ENCODE assay signal across 33 cellular contexts in the genomic region with DNA sequence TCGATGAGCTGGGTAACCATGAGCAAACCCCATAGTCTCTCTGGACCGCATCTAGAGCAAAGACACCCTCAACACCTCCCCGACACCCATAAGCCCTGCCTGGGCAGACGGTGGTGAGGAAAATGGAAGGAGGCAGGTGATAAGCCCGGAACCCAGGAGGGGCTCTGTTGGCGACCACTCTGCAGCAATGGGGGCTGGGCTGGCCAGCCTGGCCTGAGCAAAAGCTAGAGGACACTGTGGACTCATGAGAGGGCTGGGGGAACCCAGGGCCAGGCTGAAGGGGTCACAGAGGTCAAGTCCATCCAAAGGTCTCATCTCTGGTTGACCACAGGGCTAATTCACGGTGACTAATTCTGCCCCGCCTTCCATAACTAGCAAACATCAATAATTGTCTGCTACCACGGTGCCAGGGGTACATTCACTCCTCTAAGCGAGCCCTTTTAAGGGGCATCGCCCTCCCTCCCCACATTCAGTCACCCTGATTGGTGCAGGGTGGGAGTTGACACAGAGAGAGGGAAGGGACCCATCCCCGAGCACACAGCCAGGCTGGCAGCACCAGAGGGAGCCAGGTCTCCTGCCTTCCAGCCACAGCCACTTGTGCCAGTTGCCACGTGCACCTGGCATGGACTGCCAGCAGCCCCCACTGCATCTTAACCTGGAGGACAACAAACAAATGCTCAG. TPM values are rescaled to one million over a fixed set of nuclear protein-coding genes. Genes with fewer than 3 reads are reported as not detected.
A peak's percentile ranks its signal among the peaks of the same experiment; 100 is the strongest.
DNase-seq lines count a peak whose midpoint lies in the region; ATAC-seq, FAIRE-seq and TF ChIP-seq lines count a peak whose summit lies in the region.
"Had no signal": no experiment of that assay in that cellular context is flagged by ENCODE, and none has a peak within 500 bp of the region (broad histone marks: within the 10 kb centered on the region; RNA-seq: fewer than 3 reads in every experiment).

No MANE protein-coding gene starts in this region.

- H3K4me3 ChIP-seq in H7 (ENCODE audit: insufficient read depth, low read depth, low read length), result no peak overlapping the region
- H3K4me3 ChIP-seq in kidney (ENCODE audit: low read length in 2 of 2), result no peak overlapping the region
- no peak overlapping the region for H3K4me3 ChIP-seq in spleen
- H3K4me3 ChIP-seq: ascending aorta, Peyer's patch, SJCRH30, upper lobe of left lung had no signal

- no peak overlapping the region for H3K9ac ChIP-seq in kidney (ENCODE audit: low read length in 2 of 2)

- FAIRE-seq in kidney (lab: Jason Lieb, UNC), result no peak
- FAIRE-seq: D721Med, islet of Langerhans had no signal

- H3K4me1 ChIP-seq in kidney (ENCODE audit: control insufficient read depth in 1 of 2, insufficient read depth in 1 of 2, low read depth in 1 of 2, low read length in 2 of 2) (peaks cover 14 to 15% of the 10 kb centered on the region in 2 donors), spleen (peaks cover 10 to 48% (median 24%) of the 10 kb centered on the region in 6 donors)

- H3K27ac ChIP-seq in kidney (ENCODE audit: low read depth in 2 of 2, low read length in 2 of 2), result no peak overlapping the region
- H3K27ac ChIP-seq in spleen, result peak overlapping the region in 1 of 8 donors; percentile 24
- H3K27ac ChIP-seq: ascending aorta, Peyer's patch, SJCRH30, upper lobe of left lung had no signal

- DNase-seq in activated T-cell treated with anti-CD3 and anti-CD28 coated beads, Interleukin-2, amount 50 U/mL, for 24 hours, result no peak
- DNase-seq in activated T-cell treated with anti-CD3 and anti-CD28 coated beads, Interleukin-2, amount 50 U/mL, for 4 hours, result no peak
- DNase-seq in H7 (peak; percentile 51), kidney (peak; percentile 29), spleen (peak; percentile 71), DMS 273 (lab: John Stamatoyannopoulos, UW; ENCODE audit: unreplicated experiment) (no peak), endothelial cell (ENCODE audit: low spot score) (no peak), DMS153 treated with DMSO at 0.1 percent for 48 hours (lab: John Stamatoyannopoulos, UW; ENCODE audit: unreplicated experiment) (no peak)
- DNase-seq: 8988T; activated CD4-positive, alpha-beta T cell treated with anti-CD3 and anti-CD28 coated beads, Interleukin-2, amount 10 ng/mL, durations not matched to agents 7 days and 5 days; activated gamma-delta T cell treated with Interleukin-2 at 50 U/mL for 16 hours; cortex of kidney; effector memory CD8-positive, alpha-beta T cell; MV-4-11; naive B cell; NCI-H1436 treated with DMSO at 0.1 percent for 48 hours; NCI-H2081 treated with DMSO at 0.1 percent for 48 hours; NCI-H226; nucleus accumbens; SJCRH30; stimulated activated naive B cell treated with anti-CD40 and anti-IgM and Interleukin-4, amounts not matched to agents 10 μg/mL and 1 μg/mL and 100 μg/mL, for 72 hours; substantia nigra; T-helper 1 cell; upper lobe of left lung had no signal

- H3K9me3 Mint-ChIP-seq in activated T-cell treated with anti-CD3 and anti-CD28 coated beads, Interleukin-2, amount 50 U/mL, for 24 hours, result no peaks in the 10 kb centered on the region
- H3K9me3 Mint-ChIP-seq in activated T-cell treated with anti-CD3 and anti-CD28 coated beads, Interleukin-2, amount 50 U/mL, for 4 hours, result no peaks in the 10 kb centered on the region
- no peaks in the 10 kb centered on the region for H3K9me3 Mint-ChIP-seq in endothelial cell (ENCODE audit: unreplicated experiment)
- H3K9me3 Mint-ChIP-seq: activated CD4-positive, alpha-beta T cell treated with anti-CD3 and anti-CD28 coated beads, Interleukin-2, amount 10 ng/mL, durations not matched to agents 7 days and 5 days; activated naive CD8-positive, alpha-beta T cell treated with anti-CD3 and anti-CD28 coated beads, Interleukin-2, amount 10 ng/mL, durations not matched to agents 7 days and 5 days; CD4-positive, alpha-beta T cell; effector memory CD8-positive, alpha-beta T cell; mesothelial cell of epicardium; naive B cell; stimulated activated naive B cell treated with anti-CD40 and anti-IgM and Interleukin-4, amounts not matched to agents 10 μg/mL and 1 μg/mL and 100 μg/mL, for 72 hours; WTC11 had no signal

- H3K36me3 ChIP-seq in H7 (replicated peaks; ENCODE audit: control insufficient read depth, insufficient read depth, low read length) (no peaks in the 10 kb centered on the region), kidney (ENCODE audit: control insufficient read depth in 1 of 2, insufficient read depth in 2 of 2, low read length in 2 of 2) (no peaks in the 10 kb centered on the region), spleen (peaks cover 0 to 49% (median 0%) of the 10 kb centered on the region in 6 donors)
- H3K36me3 ChIP-seq: Peyer's patch, SJCRH30 had no signal

- H3K4me3 Mint-ChIP-seq in activated T-cell treated with anti-CD3 and anti-CD28 coated beads, Interleukin-2, amount 50 U/mL, for 24 hours, result no peak overlapping the region
- H3K4me3 Mint-ChIP-seq in activated T-cell treated with anti-CD3 and anti-CD28 coated beads, Interleukin-2, amount 50 U/mL, for 4 hours, result no peak overlapping the region
- no peak overlapping the region for H3K4me3 Mint-ChIP-seq in endothelial cell (ENCODE audit: unreplicated experiment)
- H3K4me3 Mint-ChIP-seq: activated CD4-positive, alpha-beta T cell treated with anti-CD3 and anti-CD28 coated beads, Interleukin-2, amount 10 ng/mL, durations not matched to agents 7 days and 5 days; activated naive CD8-positive, alpha-beta T cell treated with anti-CD3 and anti-CD28 coated beads, Interleukin-2, amount 10 ng/mL, durations not matched to agents 7 days and 5 days; CD4-positive, alpha-beta T cell; effector memory CD8-positive, alpha-beta T cell; mesothelial cell of epicardium; naive B cell; stimulated activated naive B cell treated with anti-CD40 and anti-IgM and Interleukin-4, amounts not matched to agents 10 μg/mL and 1 μg/mL and 100 μg/mL, for 72 hours; WTC11 had no signal

- no peaks in the 10 kb centered on the region for H3K9me3 ChIP-seq in kidney (ENCODE audit: control insufficient read depth in 1 of 2, low read length in 2 of 2)
- H3K9me3 ChIP-seq in spleen, result no peaks in the 10 kb centered on the region
- H3K9me3 ChIP-seq: ascending aorta, Peyer's patch, SJCRH30, upper lobe of left lung had no signal

- WGBS in spleen, 5 donors, result 87 to 94% (median 89%) methylated on average over 12 to 13 of the region's 13 CpGs

- TF ChIP-seq CTCF in kidney (IDR thresholded peaks at IDR 0.05; ENCODE audit: borderline replicate concordance, extremely low read depth, insufficient read depth), result no peak
- TF ChIP-seq CTCF in spleen (IDR thresholded peaks at IDR 0.05 in 8 of 11, conservative IDR thresholded peaks at IDR 0.05 in 3 of 11), result no peak
- no peak for TF ChIP-seq CTCF in endothelial cell (IDR thresholded peaks at IDR 0.05; ENCODE audit: unreplicated experiment)

- H3K36me3 Mint-ChIP-seq in activated T-cell treated with anti-CD3 and anti-CD28 coated beads, Interleukin-2, amount 50 U/mL, for 24 hours (ENCODE audit: low read depth), result peaks cover 38% of the 10 kb centered on the region
- peaks cover 15% of the 10 kb centered on the region for H3K36me3 Mint-ChIP-seq in activated T-cell treated with anti-CD3 and anti-CD28 coated beads, Interleukin-2, amount 50 U/mL, for 4 hours (ENCODE audit: insufficient read depth)
- H3K36me3 Mint-ChIP-seq in endothelial cell (ENCODE audit: low read depth, unreplicated experiment), result no peaks in the 10 kb centered on the region
- H3K36me3 Mint-ChIP-seq: mesothelial cell of epicardium, WTC11 had no signal

- no peak for TF ChIP-seq POLR2A in spleen (IDR thresholded peaks at IDR 0.05)

- ATAC-seq in activated T-cell treated with anti-CD3 and anti-CD28 coated beads, Interleukin-2, amount 50 U/mL, for 4 hours, result no peak
- ATAC-seq: effector memory CD8-positive, alpha-beta T cell; stimulated activated naive B cell treated with anti-CD40 and anti-IgM and Interleukin-4, amounts not matched to agents 10 μg/mL and 1 μg/mL and 100 μg/mL, for 72 hours; WTC11 had no signal

- no peaks in the 10 kb centered on the region for H3K27me3 ChIP-seq in H7 (ENCODE audit: control insufficient read depth, insufficient read depth, low read length)
- H3K27me3 ChIP-seq in spleen (replicated peaks in 1 of 7), result no peaks in the 10 kb centered on the region
- H3K27me3 ChIP-seq: ascending aorta, Peyer's patch, SJCRH30, upper lobe of left lung had no signal

- peaks cover 21% of the 10 kb centered on the region for H3K4me1 Mint-ChIP-seq in activated T-cell treated with anti-CD3 and anti-CD28 coated beads, Interleukin-2, amount 50 U/mL, for 24 hours (ENCODE audit: low read depth)
- H3K4me1 Mint-ChIP-seq in activated T-cell treated with anti-CD3 and anti-CD28 coated beads, Interleukin-2, amount 50 U/mL, for 4 hours (ENCODE audit: low read depth), result peaks cover 22% of the 10 kb centered on the region
- peaks cover 8% of the 10 kb centered on the region for H3K4me1 Mint-ChIP-seq in endothelial cell (ENCODE audit: unreplicated experiment)

- peak overlapping the region; percentile 22 for H3K27ac Mint-ChIP-seq in activated T-cell treated with anti-CD3 and anti-CD28 coated beads, Interleukin-2, amount 50 U/mL, for 24 hours
- H3K27ac Mint-ChIP-seq in endothelial cell (ENCODE audit: unreplicated experiment), result no peak overlapping the region
- H3K27ac Mint-ChIP-seq: activated naive CD8-positive, alpha-beta T cell treated with anti-CD3 and anti-CD28 coated beads, Interleukin-2, amount 10 ng/mL, durations not matched to agents 7 days and 5 days; CD4-positive, alpha-beta T cell; effector memory CD8-positive, alpha-beta T cell; mesothelial cell of epicardium; stimulated activated naive B cell treated with anti-CD40 and anti-IgM and Interleukin-4, amounts not matched to agents 10 μg/mL and 1 μg/mL and 100 μg/mL, for 72 hours; WTC11 had no signal

- intact Hi-C loops in kidney (cut with DNase I) (no loop called here), spleen (cut with DNase I; ENCODE audit: low total_unique reads) (no loop called here)

- no peaks in the 10 kb centered on the region for H3K27me3 Mint-ChIP-seq in activated T-cell treated with anti-CD3 and anti-CD28 coated beads, Interleukin-2, amount 50 U/mL, for 24 hours
- no peaks in the 10 kb centered on the region for H3K27me3 Mint-ChIP-seq in activated T-cell treated with anti-CD3 and anti-CD28 coated beads, Interleukin-2, amount 50 U/mL, for 4 hours (ENCODE audit: low read depth)
- H3K27me3 Mint-ChIP-seq in endothelial cell (ENCODE audit: unreplicated experiment), result peaks cover 9% of the 10 kb centered on the region
- H3K27me3 Mint-ChIP-seq: activated CD4-positive, alpha-beta T cell treated with anti-CD3 and anti-CD28 coated beads, Interleukin-2, amount 10 ng/mL, durations not matched to agents 7 days and 5 days; activated naive CD8-positive, alpha-beta T cell treated with anti-CD3 and anti-CD28 coated beads, Interleukin-2, amount 10 ng/mL, durations not matched to agents 7 days and 5 days; CD4-positive, alpha-beta T cell; effector memory CD8-positive, alpha-beta T cell; naive B cell; stimulated activated naive B cell treated with anti-CD40 and anti-IgM and Interleukin-4, amounts not matched to agents 10 μg/mL and 1 μg/mL and 100 μg/mL, for 72 hours had no signal

RNA-seq across cellular contexts. Expression of a gene that starts 4.0 kb away (rescaled TPM):
- 1 to 10 TPM; 1.7 to 2.7 (median 2.1) TPM for total RNA-seq in activated T-cell treated with anti-CD3 and anti-CD28 coated beads, Interleukin-2, amount 50 U/mL, for 4 hours
- total RNA-seq in H7 (2014; rRNA removed; shearing (Covaris generic)), result 2.9 and 6.4 TPM in 2 replicates
- 8.6 TPM for total RNA-seq in kidney
- polyA plus RNA-seq in kidney (ENCODE audit: insufficient read depth, low read depth, low replicate concordance), result 2.5 TPM
- total RNA-seq in spleen, result 1 to 10 TPM; 2.7 to 7.2 (median 5.1) TPM
- 1 to 10 TPM; 1.7 to 2.4 (median 2.1) TPM for polyA plus RNA-seq in spleen
- 0.26 TPM for total RNA-seq in endothelial cell (ENCODE audit: unreplicated experiment)

RNA-seq across cellular contexts. Expression of a gene that starts 11.9 kb away (rescaled TPM):
- 1 to 10 TPM; 2.6 to 3.7 (median 2.9) TPM for total RNA-seq in activated T-cell treated with anti-CD3 and anti-CD28 coated beads, Interleukin-2, amount 50 U/mL, for 4 hours
- 9.2 and 12.3 TPM in 2 replicates for total RNA-seq in H7 (2014; rRNA removed; shearing (Covaris generic))
- total RNA-seq in kidney, result 42.6 TPM
- 14.1 TPM for polyA plus RNA-seq in kidney (ENCODE audit: insufficient read depth, low read depth, low replicate concordance)
- total RNA-seq in spleen, result 100 to 1,000 TPM; 148 to 242 (median 206) TPM
- polyA plus RNA-seq in spleen, result 100 to 1,000 TPM; 216 to 283 (median 252) TPM
- 139 TPM for total RNA-seq in endothelial cell (ENCODE audit: unreplicated experiment)

RNA-seq across cellular contexts. Expression of a gene that starts 22.5 kb away (rescaled TPM):
- 100 to 1,000 TPM; 549 to 586 (median 553) TPM for total RNA-seq in activated T-cell treated with anti-CD3 and anti-CD28 coated beads, Interleukin-2, amount 50 U/mL, for 4 hours
- total RNA-seq in H7 (2014; rRNA removed; shearing (Covaris generic)), result 66.5 and 80.0 TPM in 2 replicates
- 320 TPM for total RNA-seq in kidney
- 87.5 TPM for polyA plus RNA-seq in kidney (ENCODE audit: insufficient read depth, low read depth, low replicate concordance)
- total RNA-seq in spleen, result 100 to 1,000 TPM; 359 to 585 (median 458) TPM
- polyA plus RNA-seq in spleen, result 100 to 1,000 TPM in 2 of 3 donors, 10 to 100 TPM in 1; 54.2 to 140 (median 121) TPM
- 322 TPM for total RNA-seq in endothelial cell (ENCODE audit: unreplicated experiment)

RNA-seq across cellular contexts. Expression of a gene that starts 32.8 kb away (rescaled TPM):
- 1 to 10 TPM in 1 of 3 donors, under 1 TPM in 2; 0.16 to 1.0 (median 0.71) TPM for total RNA-seq in activated T-cell treated with anti-CD3 and anti-CD28 coated beads, Interleukin-2, amount 50 U/mL, for 4 hours
- 0.85 and 1.9 TPM in 2 replicates for total RNA-seq in H7 (2014; rRNA removed; shearing (Covaris generic))
- 13.3 TPM for total RNA-seq in kidney
- 22.0 TPM for polyA plus RNA-seq in kidney (ENCODE audit: insufficient read depth, low read depth, low replicate concordance)
- 10 to 100 TPM in 1 of 7 donors, 1 to 10 TPM in 6; 2.2 to 12.9 (median 3.3) TPM for total RNA-seq in spleen
- polyA plus RNA-seq in spleen, result 1 to 10 TPM in 1 of 3 donors, under 1 TPM in 2; 0.59 to 1.4 (median 0.61) TPM
- 11.5 TPM for total RNA-seq in endothelial cell (ENCODE audit: unreplicated experiment)
- total RNA-seq: pulmonary artery endothelial cell had no signal

RNA-seq across cellular contexts. Expression of a gene that starts 47.2 kb away (rescaled TPM):
- total RNA-seq in activated T-cell treated with anti-CD3 and anti-CD28 coated beads, Interleukin-2, amount 50 U/mL, for 4 hours, result 10 to 100 TPM; 42.2 to 51.5 (median 43.7) TPM
- 24.5 and 29.7 TPM in 2 replicates for total RNA-seq in H7 (2014; rRNA removed; shearing (Covaris generic))
- total RNA-seq in kidney (12.5 TPM), spleen (100 to 1,000 TPM in 1 of 7 donors, 10 to 100 TPM in 6; 41.5 to 106 (median 57.4) TPM), endothelial cell (ENCODE audit: unreplicated experiment) (202 TPM)
- polyA plus RNA-seq in kidney (ENCODE audit: insufficient read depth, low read depth, low replicate concordance) (15.4 TPM), spleen (10 to 100 TPM; 40.8 to 70.8 (median 63.8) TPM)

Comparison
In these comparisons a context has a peak if more than half of its experiments do, and no peak if none do; other contexts are left out.
1. DNase-seq: peak in H7 (single experiment), kidney (single experiment) and spleen (single experiment); none in activated T-cell treated with anti-CD3 and anti-CD28 coated beads, Interleukin-2, amount 50 U/mL, for 24 hours (single experiment), activated T-cell treated with anti-CD3 and anti-CD28 coated beads, Interleukin-2, amount 50 U/mL, for 4 hours (single experiment), DMS 273 (single experiment), endothelial cell (single experiment) and DMS153 treated with DMSO at 0.1 percent for 48 hours (single experiment).